In genomic region chr11:12827929-12828812, GRCh38 we compare ENCODE assay signal across 8 cellular contexts.
DNase-seq lines count a peak whose midpoint lies in the region; ATAC-seq and TF ChIP-seq lines count a peak whose summit lies in the region.

No MANE protein-coding gene starts in this region.

- CTCF ChIA-PET in activated CD8-positive, alpha-beta memory T cell treated with anti-CD3 and anti-CD28 coated beads, Interleukin-2, amount 10 ng/mL, durations not matched to agents 7 days and 5 days (lab: Charles Lee), result interaction anchor here (0.7 kb wide), 1 partner anchor 1028 kb away, joined by 3 read pairs; no protein-coding TSS in a partner anchor

- no peaks in the 10 kb centered on the region for H3K36me3 Mint-ChIP-seq in activated CD8-positive, alpha-beta memory T cell treated with anti-CD3 and anti-CD28 coated beads, Interleukin-2, amount 10 ng/mL, durations not matched to agents 7 days and 5 days
- peaks cover 7% of the 10 kb centered on the region for H3K36me3 Mint-ChIP-seq in natural killer cell

- TF ChIP-seq CTCF in natural killer cell (IDR thresholded peaks at IDR 0.05), result no peak

- no peak for ATAC-seq in activated CD8-positive, alpha-beta memory T cell treated with anti-CD3 and anti-CD28 coated beads, Interleukin-2, amount 10 ng/mL, durations not matched to agents 7 days and 5 days
- ATAC-seq in SK-N-SH treated with all-trans-retinoic acid at 6 μM for 48 hours (peak; percentile 45), natural killer cell (peak in 1 of 3 donors; percentile 26), GM18858 (IDR thresholded peaks at IDR 0.05; ENCODE audit: unreplicated experiment) (no peak)

- no peaks in the 10 kb centered on the region for H3K9me3 Mint-ChIP-seq in activated CD8-positive, alpha-beta memory T cell treated with anti-CD3 and anti-CD28 coated beads, Interleukin-2, amount 10 ng/mL, durations not matched to agents 7 days and 5 days (ENCODE audit: low read depth)
- no peaks in the 10 kb centered on the region for H3K9me3 Mint-ChIP-seq in natural killer cell

- peaks cover 89% of the 10 kb centered on the region for H3K27me3 Mint-ChIP-seq in activated CD8-positive, alpha-beta memory T cell treated with anti-CD3 and anti-CD28 coated beads, Interleukin-2, amount 10 ng/mL, durations not matched to agents 7 days and 5 days
- peaks cover 34 to 86% of the 10 kb centered on the region in 2 donors for H3K27me3 Mint-ChIP-seq in natural killer cell (ENCODE audit: low read depth in 2 of 2)

- H3K4me3 Mint-ChIP-seq in activated CD8-positive, alpha-beta memory T cell treated with anti-CD3 and anti-CD28 coated beads, Interleukin-2, amount 10 ng/mL, durations not matched to agents 7 days and 5 days, result peak overlapping the region; percentile 57
- H3K4me3 Mint-ChIP-seq in natural killer cell, result peak overlapping the region; percentile 18

- DNase-seq in activated CD8-positive, alpha-beta memory T cell treated with anti-CD3 and anti-CD28 coated beads, Interleukin-2, amount 10 ng/mL, durations not matched to agents 7 days and 5 days, result no peak
- DNase-seq in activated CD8-positive, alpha-beta memory T cell treated with anti-CD3 and anti-CD28 coated beads, Interleukin-2, amount 50 U/mL, for 48 hours, result no peak
- DNase-seq in HuH-7 (ENCODE audit: low spot score) (peak; percentile 58), fibroblast of peridontal ligament (ENCODE audit: extremely low read depth) (peak; percentile 89), natural killer cell (no peak)
- DNase-seq in activated CD4-positive, CD25-positive, alpha-beta regulatory T cell treated with anti-CD3 and anti-CD28 coated beads, Interleukin-2, amount 50 U/mL, for 72 hours, result no peak

- intact Hi-C loops in natural killer cell (cut with micrococcal nuclease), result no loop called here

- H3K4me1 Mint-ChIP-seq in activated CD8-positive, alpha-beta memory T cell treated with anti-CD3 and anti-CD28 coated beads, Interleukin-2, amount 10 ng/mL, durations not matched to agents 7 days and 5 days, result peaks cover 15% of the 10 kb centered on the region
- H3K4me1 Mint-ChIP-seq in natural killer cell, result peaks cover 15 to 19% of the 10 kb centered on the region in 2 donors

- H3K27ac Mint-ChIP-seq in activated CD8-positive, alpha-beta memory T cell treated with anti-CD3 and anti-CD28 coated beads, Interleukin-2, amount 10 ng/mL, durations not matched to agents 7 days and 5 days, result no peak overlapping the region
- no peak overlapping the region for H3K27ac Mint-ChIP-seq in natural killer cell

TF ChIP-seq in SK-N-SH treated with all-trans-retinoic acid at 6 μM for 48 hours, 23 proteins besides CTCF, POLR2A, EP300 and RAD21:
- no peak for TF ChIP-seq PATZ1 (CRISPR knock-in tag; IDR thresholded peaks at IDR 0.05; ENCODE audit: borderline replicate concordance)
- TF ChIP-seq TCF4 (CRISPR knock-in tag; IDR thresholded peaks at IDR 0.05; ENCODE audit: borderline replicate concordance), result no peak
- TF ChIP-seq ESRRG (CRISPR knock-in tag; IDR thresholded peaks at IDR 0.05), result no peak
- no peak for TF ChIP-seq PPARA (CRISPR knock-in tag; IDR thresholded peaks at IDR 0.05; ENCODE audit: borderline replicate concordance)
- no peak for TF ChIP-seq SNAI2 (CRISPR knock-in tag; IDR thresholded peaks at IDR 0.05)
- no peak for TF ChIP-seq TOX (CRISPR knock-in tag; IDR thresholded peaks at IDR 0.05; ENCODE audit: borderline replicate concordance)
- TF ChIP-seq, protein P1, sequence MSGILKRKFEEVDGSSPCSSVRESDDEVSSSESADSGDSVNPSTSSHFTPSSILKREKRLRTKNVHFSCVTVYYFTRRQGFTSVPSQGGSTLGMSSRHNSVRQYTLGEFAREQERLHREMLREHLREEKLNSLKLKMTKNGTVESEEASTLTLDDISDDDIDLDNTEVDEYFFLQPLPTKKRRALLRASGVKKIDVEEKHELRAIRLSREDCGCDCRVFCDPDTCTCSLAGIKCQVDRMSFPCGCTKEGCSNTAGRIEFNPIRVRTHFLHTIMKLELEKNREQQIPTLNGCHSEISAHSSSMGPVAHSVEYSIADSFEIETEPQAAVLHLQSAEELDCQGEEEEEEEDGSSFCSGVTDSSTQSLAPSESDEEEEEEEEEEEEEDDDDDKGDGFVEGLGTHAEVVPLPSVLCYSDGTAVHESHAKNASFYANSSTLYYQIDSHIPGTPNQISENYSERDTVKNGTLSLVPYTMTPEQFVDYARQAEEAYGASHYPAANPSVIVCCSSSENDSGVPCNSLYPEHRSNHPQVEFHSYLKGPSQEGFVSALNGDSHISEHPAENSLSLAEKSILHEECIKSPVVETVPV (CRISPR knock-in tag; IDR thresholded peaks at IDR 0.05), result no peak
- TF ChIP-seq GLIS3 (CRISPR knock-in tag; IDR thresholded peaks at IDR 0.05), result no peak
- no peak for TF ChIP-seq BACH2 (CRISPR knock-in tag; IDR thresholded peaks at IDR 0.05; ENCODE audit: borderline replicate concordance)
- TF ChIP-seq CSDC2 (CRISPR knock-in tag; IDR thresholded peaks at IDR 0.05), result no peak
- TF ChIP-seq ISL1 (CRISPR knock-in tag; IDR thresholded peaks at IDR 0.05), result no peak
- TF ChIP-seq TSHZ2 (CRISPR knock-in tag; IDR thresholded peaks at IDR 0.05), result no peak
- no peak for TF ChIP-seq ZFP30 (CRISPR knock-in tag; IDR thresholded peaks at IDR 0.05)
- no peak for TF ChIP-seq CREB5 (CRISPR knock-in tag; IDR thresholded peaks at IDR 0.05; ENCODE audit: low read depth)
- no peak for TF ChIP-seq OSR1 (CRISPR knock-in tag; IDR thresholded peaks at IDR 0.05)
- no peak for TF ChIP-seq ZC3H10 (CRISPR knock-in tag; IDR thresholded peaks at IDR 0.05)
- TF ChIP-seq ZFP3 (CRISPR knock-in tag; IDR thresholded peaks at IDR 0.05), result no peak
- no peak for TF ChIP-seq ZNF565 (CRISPR knock-in tag; conservative IDR thresholded peaks at IDR 0.05; ENCODE audit: low read depth)
- TF ChIP-seq ARNTL (CRISPR knock-in tag; IDR thresholded peaks at IDR 0.05; ENCODE audit: borderline replicate concordance, low read depth), result no peak

Comparison
In these comparisons a context has a peak if more than half of its experiments do, and no peak if none do; other contexts are left out.
1. DNase-seq: peak in HuH-7 (single experiment) and fibroblast of peridontal ligament (single experiment); none in activated CD8-positive, alpha-beta memory T cell treated with anti-CD3 and anti-CD28 coated beads, Interleukin-2, amount 10 ng/mL, durations not matched to agents 7 days and 5 days (single experiment), activated CD8-positive, alpha-beta memory T cell treated with anti-CD3 and anti-CD28 coated beads, Interleukin-2, amount 50 U/mL, for 48 hours (single experiment), natural killer cell (single experiment) and activated CD4-positive, CD25-positive, alpha-beta regulatory T cell treated with anti-CD3 and anti-CD28 coated beads, Interleukin-2, amount 50 U/mL, for 72 hours (single experiment).